8 cellular contexts compared by ENCODE assay signal in genomic region chr5:36079200-36079761, GRCh38. TPM values are rescaled to one million over a fixed set of nuclear protein-coding genes. Genes with fewer than 3 reads are reported as not detected.
DNase-seq lines count a peak whose midpoint lies in the region; ATAC-seq, FAIRE-seq and TF ChIP-seq lines count a peak whose summit lies in the region.

No MANE protein-coding gene starts in this region.

- TF ChIP-seq CTCF in cardiac muscle cell (IDR thresholded peaks at IDR 0.05; ENCODE audit: low read depth, low read length) (peak; percentile 79), K562 (IDR thresholded peaks at IDR 0.05 in 2 of 3, conservative IDR thresholded peaks at IDR 0.05 in 1 of 3; ENCODE audit: insufficient read depth in 2 of 3, low read depth in 1 of 3, low read length in 3 of 3) (peak; percentile 65 to 83 (median 78))

- H3K36me3 ChIP-seq in cardiac muscle cell (no peaks in the 10 kb centered on the region), K562 (ENCODE audit: control insufficient read depth, insufficient read depth, low read length) (no peaks in the 10 kb centered on the region)

- H3K4me3 ChIP-seq in cardiac muscle cell = no peak overlapping the region
- H3K4me3 ChIP-seq in K562 = no peak overlapping the region

- peak overlapping the region; percentile 72 for H2AFZ ChIP-seq in K562 (ENCODE audit: low read depth, low read length)

- TF ChIP-seq POLR2A in K562 (conservative IDR thresholded peaks at IDR 0.05) = no peak

- 7% methylated on average over 10 of the region's 10 CpGs for WGBS in K562 (ENCODE audit: insufficient coverage, low coverage, missing lambda C conversion rate)

- H3K4me2 ChIP-seq in K562 (ENCODE audit: insufficient read depth, low read length) = peak overlapping the region; percentile 61

- H3K9ac ChIP-seq in K562 (ENCODE audit: insufficient read depth in 1 of 2, low read depth in 2 of 2, low read length in 2 of 2) = no peak overlapping the region

- H3K27ac ChIP-seq in cardiac muscle cell = no peak overlapping the region
- no peak overlapping the region for H3K27ac ChIP-seq in K562 (ENCODE audit: extremely low read depth, low read depth, low read length)

- POLR2A ChIA-PET in K562 (lab: Yijun Ruan, JAX) = interaction anchor here (1.2 kb wide), 1 partner anchor 72 kb away, joined by 5 read pairs; the partner anchor contains the start of gene LMBRD2

- intact Hi-C loops in cardiac septum (cut with DNase I) = no loop called here
- intact Hi-C loops in K562 (cut with micrococcal nuclease) = loop anchor here (1.0 to 10.0 kb wide), 6 partner anchors 74 to 426 kb away; partner anchors contain the start of gene NADK2

- peak; percentile 67 for FAIRE-seq in K562 (lab: Jason Lieb, UNC)

- no peak for TF ChIP-seq EP300 in K562 (IDR thresholded peaks at IDR 0.05; ENCODE audit: low read length)

- no peaks in the 10 kb centered on the region for H3K9me1 ChIP-seq in K562 (ENCODE audit: control insufficient read depth, insufficient read depth, low read length)

- in situ Hi-C loops in K562 (cut with MboI) = loop anchor here (5.0 kb wide), 1 partner anchor 228 kb away; no protein-coding TSS in a partner anchor

- no TSS peak for BruUV-seq in K562 (replicated peaks; lab: Mats Ljungman, UMichigan)

- peak; percentile 50 to 73 for TF ChIP-seq RAD21 in K562 (CRISPR knock-in tag; conservative IDR thresholded peaks at IDR 0.05 in 1 of 2, IDR thresholded peaks at IDR 0.05 in 1 of 2)

- CTCF ChIA-PET in K562 (lab: Yijun Ruan, JAX; ENCODE audit: low intra/inter-chr PET ratio) = interaction anchor here (0.5 to 2.8 kb wide), 5 partner anchors 163 to 1032 kb away, joined by 3 to 11 read pairs (median 3); partner anchors contain the start of gene NADK2

- no peaks in the 10 kb centered on the region for H3K4me1 ChIP-seq in cardiac muscle cell (ENCODE audit: low read depth)
- H3K4me1 ChIP-seq in K562 (replicated peaks in 1 of 2; ENCODE audit: control insufficient read depth in 2 of 2, insufficient read depth in 2 of 2, low read length in 2 of 2) = no peaks in the 10 kb centered on the region

- no peaks in the 10 kb centered on the region for H4K20me1 ChIP-seq in K562 (replicated peaks; ENCODE audit: control insufficient read depth, insufficient read depth, low read length)

- no peaks in the 10 kb centered on the region for H3K9me3 ChIP-seq in cardiac muscle cell (ENCODE audit: low read depth)
- H3K9me3 ChIP-seq in K562 (replicated peaks; ENCODE audit: control insufficient read depth, insufficient read depth, low read depth, low read length) = no peaks in the 10 kb centered on the region

- no peaks in the 10 kb centered on the region for H3K79me2 ChIP-seq in K562 (ENCODE audit: control insufficient read depth, insufficient read depth, low read length)

- peak; percentile 65 to 69 for DNase-seq in cardiac muscle cell (ENCODE audit: low read depth in 1 of 2, low spot score in 1 of 2)
- DNase-seq in cardiac septum (ENCODE audit: low spot score) = no peak
- peak; percentile 27 for DNase-seq in HS-27A (ENCODE audit: low read depth)
- DNase-seq in NCI-H748 (lab: John Stamatoyannopoulos, UW; ENCODE audit: unreplicated experiment) = peak; percentile 88
- DNase-seq in K562 (ENCODE audit: extremely low read depth in 1 of 4, low spot score in 3 of 4) = peak; percentile 58 to 65 (median 62)
- DNase-seq in iris pigment epithelial cell (ENCODE audit: low read depth) = peak; percentile 44
- peak; percentile 76 for DNase-seq in superior temporal gyrus (ENCODE audit: extremely low spot score)

- peak; percentile 98 for ATAC-seq in GM21529 (IDR thresholded peaks at IDR 0.05; ENCODE audit: unreplicated experiment)
- ATAC-seq in K562 = peak; percentile 96

- H3K27me3 ChIP-seq in cardiac muscle cell (peaks cover 5% of the 10 kb centered on the region), K562 (ENCODE audit: control insufficient read depth in 2 of 2, insufficient read depth in 2 of 2, low read length in 2 of 2) (peaks cover 3 to 6% of the 10 kb centered on the region in 2 experiments; a peak in 1 of 5 replicates)

TF ChIP-seq in K562, 482 proteins besides CTCF, POLR2A, EP300 and RAD21 (continues in another document):
- no peak for TF ChIP-seq ZNF583 (CRISPR knock-in tag; IDR thresholded peaks at IDR 0.05)
- TF ChIP-seq TSC22D4 (tag; IDR thresholded peaks at IDR 0.05) = no peak
- TF ChIP-seq ZNF280B (CRISPR knock-in tag; IDR thresholded peaks at IDR 0.05) = no peak
- no peak for TF ChIP-seq MECOM (CRISPR knock-in tag; IDR thresholded peaks at IDR 0.05)
- peak; percentile 55 for TF ChIP-seq SMC3 (conservative IDR thresholded peaks at IDR 0.05; ENCODE audit: insufficient read depth, low read depth, low read length)
- TF ChIP-seq ELF4 (CRISPR knock-in tag; IDR thresholded peaks at IDR 0.05) = no peak
- no peak for TF ChIP-seq MCM3 (IDR thresholded peaks at IDR 0.05)
- no peak for TF ChIP-seq ZNF165 (CRISPR knock-in tag; IDR thresholded peaks at IDR 0.05; ENCODE audit: borderline replicate concordance)
- no peak for TF ChIP-seq BRD9 (IDR thresholded peaks at IDR 0.05; ENCODE audit: low read depth, partially characterized antibody)
- TF ChIP-seq SAFB2 (IDR thresholded peaks at IDR 0.05; ENCODE audit: borderline replicate concordance, low read depth, low read length, severe bottlenecking) = no peak
- 0 out of 2 replicates have a peak, but pooled peaks have one; percentile 10 for TF ChIP-seq DEAF1 (CRISPR knock-in tag; IDR thresholded peaks at IDR 0.05)
- TF ChIP-seq CTCFL (IDR thresholded peaks at IDR 0.05; ENCODE audit: borderline replicate concordance, insufficient read depth, low read depth, low read length, poor library complexity, severe bottlenecking) = no peak
- no peak for TF ChIP-seq NEUROD1 (IDR thresholded peaks at IDR 0.05; ENCODE audit: borderline replicate concordance, low read depth, low read length, partially characterized antibody)

RNA-seq across cellular contexts. Expression of gene UGT3A2, which starts 12.6 kb away (rescaled TPM):
- total RNA-seq in cardiac muscle cell = 2.8 and 4.4 TPM in 2 replicates
- polyA plus RNA-seq in cardiac muscle cell = 2.6 and 11.6 TPM in 2 replicates
- total RNA-seq in cardiac septum = not detected
- not detected in 2 replicates for total RNA-seq in K562 (2011; cell fraction: chromatin; rRNA removed; ENCODE audit: low replicate concordance)
- total RNA-seq in K562 (2011; cell fraction: nucleolus; rRNA removed) = not detected in 2 replicates
- total RNA-seq in K562 (2011; cell fraction: nucleoplasm; rRNA removed) = not detected in 2 replicates
- total RNA-seq in K562 (2014; rRNA removed) = not detected in 2 replicates
- not detected in 2 replicates for total RNA-seq in K562 (2014; rRNA removed; fragmentation: Illumina TruSeq; extraction: Trizol)
- total RNA-seq in K562 (2015; rRNA removed; fragmentation: Illumina TruSeq; extraction: Trizol) = not detected in 2 replicates
- total RNA-seq in K562 (2021) = not detected in 2 replicates
- not detected in 2 replicates for polyA plus RNA-seq in K562 (2011; rRNA removed)
- polyA plus RNA-seq in K562 (2011; cell fraction: cytosol; rRNA removed) = not detected in 2 replicates
- not detected in 2 replicates for polyA plus RNA-seq in K562 (2011; cell fraction: nucleus; rRNA removed)
- not detected in 2 replicates for polyA plus RNA-seq in K562 (2012)
- polyA plus RNA-seq in K562 (2014; fragmentation: Illumina TruSeq; extraction: Trizol) = not detected in 2 replicates
- polyA plus RNA-seq in K562 (2014; fragmentation: Nextera tagmentation; extraction: Ambion mirVana) = not detected
- not detected in 2 replicates for polyA plus RNA-seq in K562 (2014; rRNA removed)
- polyA minus RNA-seq in K562 (2011; rRNA and poly(A)+ RNA removed) = not detected in 2 replicates
- not detected in 2 replicates for polyA minus RNA-seq in K562 (2011; cell fraction: cytosol; rRNA and poly(A)+ RNA removed)
- not detected in 2 replicates for polyA minus RNA-seq in K562 (2011; cell fraction: nucleus; rRNA and poly(A)+ RNA removed)
